8 cellular contexts compared by ENCODE assay signal in genomic region chr6:41942045-41942851, GRCh38. TPM values are rescaled to one million over a fixed set of nuclear protein-coding genes. Genes with fewer than 3 reads are reported as not detected.
DNase-seq lines count a peak whose midpoint lies in the region; ATAC-seq, FAIRE-seq and TF ChIP-seq lines count a peak whose summit lies in the region.

No MANE protein-coding gene starts in this region.

- H3K27ac ChIP-seq in A549 (peak overlapping the region; percentile 78 to 99), GM23338 (ENCODE audit: low read depth) (peak overlapping the region; percentile 62; the same call in 1 of the 2 replicates), pancreas (peak overlapping the region in 3 of 4 donors; percentile 11 to 29 (median 27))

- peaks cover 5% of the 10 kb centered on the region; the same call in 1 of the 3 replicates for H3K36me3 Mint-ChIP-seq in GM23338 (ENCODE audit: low read depth)
- H3K36me3 Mint-ChIP-seq in T-helper 17 cell (ENCODE audit: low read depth), result no peaks in the 10 kb centered on the region

- H3K4me3 ChIP-seq in A549 (peak overlapping the region; percentile 87), GM23338 (peak overlapping the region; percentile 98), pancreas (peak overlapping the region; percentile 69 to 93 (median 80))

- peaks cover 25% of the 10 kb centered on the region for H3F3A ChIP-seq in GM23338 (replicated peaks; ENCODE audit: low read depth)

- H3K27me3 ChIP-seq in GM23338 (ENCODE audit: insufficient read depth) (no peaks in the 10 kb centered on the region), pancreas (no peaks in the 10 kb centered on the region)

- peak overlapping the region; percentile 86 for H2AFZ ChIP-seq in GM23338

- no peaks in the 10 kb centered on the region for H3K9me2 ChIP-seq in GM23338 (ENCODE audit: insufficient read depth)

- POLR2A ChIA-PET in A549 (lab: Yijun Ruan, JAX), result interaction anchor here (0.7 to 3.3 kb wide), 7 partner anchors 8 to 109 kb away, joined by 3 to 14 read pairs (median 3); partner anchors contain the start of genes BYSL and MED20

- H3K79me2 ChIP-seq in GM23338 (replicated peaks; ENCODE audit: insufficient read depth), result 0 out of 2 replicates have a peak, but pooled peaks cover 6% of the 10 kb centered on the region

- no peaks in the 10 kb centered on the region; the same call in 1 of the 2 replicates for H3K36me3 ChIP-seq in GM23338 (ENCODE audit: insufficient read depth)
- H3K36me3 ChIP-seq in pancreas, result no peaks in the 10 kb centered on the region

- FAIRE-seq in A549 (lab: Jason Lieb, UNC) (no peak), pancreas (lab: Jason Lieb, UNC) (no peak)

- CTCF ChIA-PET in A549 (lab: Yijun Ruan, JAX), result interaction anchor here (0.6 to 18.6 kb wide), 4 partner anchors 16 to 154 kb away, joined by 3 to 191 read pairs (median 96); partner anchors contain the start of genes BYSL, MED20, TAF8 and TOMM6

- TF ChIP-seq CTCF in A549 (IDR thresholded peaks at IDR 0.05) (no peak), GM23338 (conservative IDR thresholded peaks at IDR 0.05; ENCODE audit: low read depth in 2 of 2) (no peak), pancreas (IDR thresholded peaks at IDR 0.05) (no peak)

- H3K4me3 Mint-ChIP-seq in GM23338, result peak overlapping the region; percentile 80
- H3K4me3 Mint-ChIP-seq in T-helper 17 cell, result peak overlapping the region; percentile 97

- no peak for TF ChIP-seq RAD21 in A549 (conservative IDR thresholded peaks at IDR 0.05 in 1 of 2, IDR thresholded peaks at IDR 0.05 in 1 of 2)

- intact Hi-C loops in pancreas (cut with DNase I), result no loop called here

- no peaks in the 10 kb centered on the region for H4K20me1 ChIP-seq in GM23338 (replicated peaks; ENCODE audit: insufficient read depth)

- 19% methylated on average over 21 of the region's 21 CpGs for WGBS in A549 (ENCODE audit: missing lambda C conversion rate)
- WGBS in pancreas, 2 donors, result 30 to 31% methylated on average over 21 of the region's 21 CpGs

- H3K4me2 ChIP-seq in A549 (peak overlapping the region; percentile 88), GM23338 (peak overlapping the region; percentile 99)

- peaks cover 32% of the 10 kb centered on the region for H3K4me1 Mint-ChIP-seq in GM23338
- peaks cover 35% of the 10 kb centered on the region for H3K4me1 Mint-ChIP-seq in T-helper 17 cell

- no peak overlapping the region; the same call in 1 of the 2 replicates for H3K27ac Mint-ChIP-seq in GM23338
- peak overlapping the region; percentile 92 for H3K27ac Mint-ChIP-seq in T-helper 17 cell

- H3K4me1 ChIP-seq in A549 (peaks cover 47% of the 10 kb centered on the region), GM23338 (ENCODE audit: insufficient read depth) (peaks cover 25% of the 10 kb centered on the region), pancreas (peaks cover 0 to 9% (median 0%) of the 10 kb centered on the region in 3 donors)

- no peak for DNase-seq in A549 (ENCODE audit: low read depth in 1 of 2, low spot score in 1 of 2)
- DNase-seq in GM23338 (ENCODE audit: low spot score), result peak; percentile 59
- DNase-seq in T-helper 17 cell, result peak in 1 of 3 donors; percentile 22
- no peak for DNase-seq in pancreas
- no peak for DNase-seq in NCI-H2029 (lab: John Stamatoyannopoulos, UW)
- no peak for DNase-seq in SW480 (ENCODE audit: low spot score)

- H3K27me3 Mint-ChIP-seq in GM23338 (ENCODE audit: insufficient read depth, low read depth, poor library complexity) (peaks cover 18% of the 10 kb centered on the region), T-helper 17 cell (no peaks in the 10 kb centered on the region)

- no peaks in the 10 kb centered on the region for H3K9me3 Mint-ChIP-seq in GM23338

- no peak for TF ChIP-seq EP300 in A549 (IDR thresholded peaks at IDR 0.05)

- no peak for TF ChIP-seq POLR2A in A549 (IDR thresholded peaks at IDR 0.05; ENCODE audit: low read length)

- H3K9me3 ChIP-seq in A549 (no peaks in the 10 kb centered on the region), T-helper 17 cell (ENCODE audit: control insufficient read depth, low read length, poor library complexity, severe bottlenecking) (no peaks in the 10 kb centered on the region), pancreas (no peaks in the 10 kb centered on the region)

- ATAC-seq in A549 (peak in 1 of 2 experiments; percentile 36; a peak in 4 of 6 replicates), GM23338 (no peak), T-helper 17 cell (peak; percentile 31), esophagus mucosa (peak; percentile 41), pancreas (peak; percentile 1 to 17 (median 8)), HG03045 (IDR thresholded peaks at IDR 0.05; ENCODE audit: unreplicated experiment) (no peak)

TF ChIP-seq in A549, 52 proteins besides CTCF, POLR2A, EP300 and RAD21 (continues in another document):
- TF ChIP-seq MAZ (IDR thresholded peaks at IDR 0.05; ENCODE audit: borderline replicate concordance, low read depth, low read length), result 0 out of 2 replicates have a peak, but pooled peaks have one; percentile 1
- TF ChIP-seq MAFK (IDR thresholded peaks at IDR 0.05; ENCODE audit: partially characterized antibody), result peak; percentile 34

TF ChIP-seq in GM23338, 12 proteins besides CTCF, POLR2A, EP300 and RAD21:
- TF ChIP-seq ZNF114 (CRISPR knock-in tag; IDR thresholded peaks at IDR 0.05) (no peak), POLR2AphosphoS5 (IDR thresholded peaks at IDR 0.05; ENCODE audit: low read depth) (0 out of 2 replicates have a peak, but pooled peaks have one; percentile 0), NANOG (IDR thresholded peaks at IDR 0.05; ENCODE audit: borderline replicate concordance) (no peak), ZNF331 (CRISPR knock-in tag; IDR thresholded peaks at IDR 0.05; ENCODE audit: low read depth) (no peak), ETS1 (IDR thresholded peaks at IDR 0.05) (no peak)

RNA-seq across cellular contexts. Expression of gene CCND3, which starts 0.6 kb away (rescaled TPM):
- 112 TPM in 2 replicates for polyA plus RNA-seq in A549 (2011; rRNA removed)
- 233 and 294 TPM in 2 replicates for polyA plus RNA-seq in A549 (2012; cell fraction: cytosol; rRNA removed)
- polyA plus RNA-seq in A549 (2012; cell fraction: nucleus; rRNA removed), result 237 and 312 TPM in 2 replicates
- polyA plus RNA-seq in A549 (2017; fragmentation: RNase III; extraction: RNeasy Plus Mini Kit Qiagen cat#74134 plus additional on column Dnase treatment), result 213 to 228 TPM (median 215 TPM) in 3 replicates
- polyA minus RNA-seq in A549 (2011; rRNA and poly(A)+ RNA removed), result 107 and 161 TPM in 2 replicates
- total RNA-seq in GM23338 (2014; rRNA removed; shearing (Covaris generic)), result 24.5 and 30.9 TPM in 2 replicates
- 19.1 and 19.7 TPM in 2 replicates for polyA plus RNA-seq in GM23338 (2016; fragmentation: Nextera tagmentation; extraction: Ambion mirVana)
- 100 to 1,000 TPM; 247 to 250 TPM for total RNA-seq in T-helper 17 cell
- 32.2 TPM for total RNA-seq in esophagus mucosa
- total RNA-seq in pancreas, result 10 to 100 TPM; 14.2 to 41.3 (median 20.8) TPM
- 10 to 100 TPM; 32.5 to 56.6 TPM for polyA plus RNA-seq in pancreas

RNA-seq across cellular contexts. Expression of gene BYSL, which starts 20.9 kb away (rescaled TPM):
- polyA plus RNA-seq in A549 (2011; rRNA removed), result 28.8 and 38.7 TPM in 2 replicates
- 51.6 and 57.2 TPM in 2 replicates for polyA plus RNA-seq in A549 (2012; cell fraction: cytosol; rRNA removed)
- polyA plus RNA-seq in A549 (2012; cell fraction: nucleus; rRNA removed), result 60.1 and 67.8 TPM in 2 replicates
- polyA plus RNA-seq in A549 (2017; fragmentation: RNase III; extraction: RNeasy Plus Mini Kit Qiagen cat#74134 plus additional on column Dnase treatment), result 60.9 to 66.9 TPM (median 61.8 TPM) in 3 replicates
- 40.0 and 41.5 TPM in 2 replicates for polyA minus RNA-seq in A549 (2011; rRNA and poly(A)+ RNA removed)
- 32.7 and 33.7 TPM in 2 replicates for total RNA-seq in GM23338 (2014; rRNA removed; shearing (Covaris generic))
- 30.3 and 35.3 TPM in 2 replicates for polyA plus RNA-seq in GM23338 (2016; fragmentation: Nextera tagmentation; extraction: Ambion mirVana)
- 1 to 10 TPM; 2.8 to 3.8 TPM for total RNA-seq in T-helper 17 cell
- total RNA-seq in esophagus mucosa, result 16.2 TPM
- total RNA-seq in pancreas, result 10 to 100 TPM in 1 of 6 donors, 1 to 10 TPM in 5; 4.7 to 18.6 (median 8.2) TPM
- polyA plus RNA-seq in pancreas, result 10 to 100 TPM; 10.2 to 12.8 TPM

RNA-seq across cellular contexts. Expression of gene MED20, which starts 21.3 kb away (rescaled TPM):
- polyA plus RNA-seq in A549 (2011; rRNA removed), result 29.3 and 32.9 TPM in 2 replicates
- polyA plus RNA-seq in A549 (2012; cell fraction: cytosol; rRNA removed), result 17.7 and 19.1 TPM in 2 replicates
- polyA plus RNA-seq in A549 (2012; cell fraction: nucleus; rRNA removed), result 15.8 and 17.8 TPM in 2 replicates
- polyA plus RNA-seq in A549 (2017; fragmentation: RNase III; extraction: RNeasy Plus Mini Kit Qiagen cat#74134 plus additional on column Dnase treatment), result 18.4 to 21.0 TPM (median 19.0 TPM) in 3 replicates
- 34.0 and 36.5 TPM in 2 replicates for polyA minus RNA-seq in A549 (2011; rRNA and poly(A)+ RNA removed)
- 39.3 and 47.2 TPM in 2 replicates for total RNA-seq in GM23338 (2014; rRNA removed; shearing (Covaris generic))
- polyA plus RNA-seq in GM23338 (2016; fragmentation: Nextera tagmentation; extraction: Ambion mirVana), result 18.1 and 20.1 TPM in 2 replicates
- total RNA-seq in T-helper 17 cell, result 1 to 10 TPM; 3.6 to 3.9 TPM
- 15.6 TPM for total RNA-seq in esophagus mucosa
- 10 to 100 TPM in 1 of 6 donors, 1 to 10 TPM in 5; 5.8 to 13.1 (median 8.7) TPM for total RNA-seq in pancreas
- polyA plus RNA-seq in pancreas, result 1 to 10 TPM; 5.3 to 9.3 TPM

RNA-seq across cellular contexts. Expression of gene USP49, which starts 47.1 kb away (rescaled TPM):
- 2.9 TPM in 2 replicates for polyA plus RNA-seq in A549 (2011; rRNA removed)
- polyA plus RNA-seq in A549 (2012; cell fraction: cytosol; rRNA removed), result 1.0 and 1.7 TPM in 2 replicates
- polyA plus RNA-seq in A549 (2012; cell fraction: nucleus; rRNA removed), result 5.2 and 6.1 TPM in 2 replicates
- polyA plus RNA-seq in A549 (2017; fragmentation: RNase III; extraction: RNeasy Plus Mini Kit Qiagen cat#74134 plus additional on column Dnase treatment), result 3.6 to 4.3 TPM (median 4.1 TPM) in 3 replicates
- polyA minus RNA-seq in A549 (2011; rRNA and poly(A)+ RNA removed), result 2.1 and 2.6 TPM in 2 replicates
- 20.2 and 21.5 TPM in 2 replicates for total RNA-seq in GM23338 (2014; rRNA removed; shearing (Covaris generic))
- polyA plus RNA-seq in GM23338 (2016; fragmentation: Nextera tagmentation; extraction: Ambion mirVana), result 5.3 and 5.9 TPM in 2 replicates
- total RNA-seq in T-helper 17 cell, result 1 to 10 TPM; 1.7 to 2.1 TPM
- 1.5 TPM for total RNA-seq in esophagus mucosa
- total RNA-seq in pancreas, result 1 to 10 TPM in 5 of 6 donors, under 1 TPM in 1; 0.98 to 2.4 (median 1.4) TPM
- polyA plus RNA-seq in pancreas, result 1 to 10 TPM; 1.5 TPM

Comparison
In these comparisons a context has a peak if more than half of its experiments do, and no peak if none do; other contexts are left out.
1. ATAC-seq: peak in T-helper 17 cell (single experiment), esophagus mucosa (single experiment) and pancreas (4 of 4); none in GM23338 (single experiment) and HG03045 (single experiment).
2. H3K27ac ChIP-seq: peak in every context shown above with its lines; median percentile 88 in A549; 62 in GM23338; 27 in pancreas.
3. Peak in every context shown above with its lines, with median percentiles within 50 percentile points of each other: H3K4me3 ChIP-seq.